Comparison of ENCODE assay signal across 23 cellular contexts in the genomic region with DNA sequence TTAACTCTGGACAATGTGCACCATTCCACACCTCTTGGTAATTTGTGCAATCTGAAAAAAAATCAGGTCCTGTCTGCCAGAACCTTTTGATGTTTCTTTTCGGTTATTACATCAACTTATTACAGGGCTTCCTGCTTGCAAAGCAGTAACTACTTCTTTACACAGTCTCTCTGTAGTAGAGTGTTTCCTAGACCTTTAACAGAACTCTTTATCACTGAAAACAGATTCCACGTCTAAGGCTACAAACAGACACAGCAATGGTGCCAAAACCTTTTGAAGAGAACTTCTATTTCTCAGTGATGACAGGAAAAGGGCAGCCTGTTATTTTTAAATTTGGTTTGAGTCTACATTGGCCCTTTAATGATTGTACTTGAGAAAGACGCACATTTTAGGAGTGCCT.
DNase-seq lines count a peak whose midpoint lies in the region; ATAC-seq and TF ChIP-seq lines count a peak whose summit lies in the region.
"Had no signal": no experiment of that assay in that cellular context is flagged by ENCODE, and none has a peak within 500 bp of the region (broad histone marks: within the 10 kb centered on the region; RNA-seq: fewer than 3 reads in every experiment).

No MANE protein-coding gene starts in this region.

- peak; percentile 38 for ATAC-seq in Right ventricle myocardium superior (ENCODE audit: poor library complexity)
- ATAC-seq in natural killer cell treated with Interleukin-12 subunit alpha and Interleukin-12 subunit beta and Interleukin-15 and Interleukin-18, amount 100 ng/mL, for 72 hours: no peak
- ATAC-seq: CD8-positive, alpha-beta T cell; GM12878 had no signal

- H2AFZ ChIP-seq in OCI-LY3 (ENCODE audit: low read depth, low read length): peak overlapping the region; percentile 11; the same call in 1 of the 2 replicates
- peak overlapping the region; percentile 92 for H2AFZ ChIP-seq in smooth muscle cell (ENCODE audit: low read depth)
- H2AFZ ChIP-seq: GM23248 had no signal

- H4K20me1 ChIP-seq in OCI-LY3 (ENCODE audit: insufficient read depth, low read length): no peaks in the 10 kb centered on the region
- H4K20me1 ChIP-seq in smooth muscle cell (ENCODE audit: low read depth): no peaks in the 10 kb centered on the region
- H4K20me1 ChIP-seq: BLaER1 had no signal

- H3K27me3 ChIP-seq in left ventricle myocardium inferior (ENCODE audit: low read depth) (no peaks in the 10 kb centered on the region), OCI-LY3 (ENCODE audit: low read depth, low read length) (no peaks in the 10 kb centered on the region), smooth muscle cell (ENCODE audit: low read depth) (no peaks in the 10 kb centered on the region)
- H3K27me3 ChIP-seq: BLaER1 had no signal

- no peaks in the 10 kb centered on the region for H3F3A ChIP-seq in smooth muscle cell (ENCODE audit: low read depth)

- H3K4me1 Mint-ChIP-seq in natural killer cell treated with Interleukin-12 subunit alpha and Interleukin-12 subunit beta and Interleukin-15 and Interleukin-18, amount 100 ng/mL, for 72 hours (ENCODE audit: low read depth in 2 of 2): no peaks in the 10 kb centered on the region
- H3K4me1 Mint-ChIP-seq: B cell; CD4-positive, CD25-positive, alpha-beta regulatory T cell had no signal

- H3K4me1 ChIP-seq in left ventricle myocardium inferior: peaks cover 5% of the 10 kb centered on the region
- H3K4me1 ChIP-seq in OCI-LY3 (ENCODE audit: low read length): no peaks in the 10 kb centered on the region
- no peaks in the 10 kb centered on the region for H3K4me1 ChIP-seq in mesodermal cell (ENCODE audit: control insufficient read depth, insufficient read depth, low read length, poor library complexity, severe bottlenecking)
- no peaks in the 10 kb centered on the region for H3K4me1 ChIP-seq in smooth muscle cell (ENCODE audit: low read depth)
- H3K4me1 ChIP-seq: BLaER1, Caco-2 had no signal

- no peak for DNase-seq in Right ventricle myocardium superior
- no peak for DNase-seq in left ventricle myocardium inferior
- DNase-seq in smooth muscle cell (lab: John Stamatoyannopoulos, UW; ENCODE audit: unreplicated experiment): no peak
- no peak for DNase-seq in natural killer cell treated with Interleukin-12 subunit alpha and Interleukin-12 subunit beta and Interleukin-15 and Interleukin-18, amount 100 ng/mL, for 72 hours (ENCODE audit: low spot score)
- DNase-seq in posterior vena cava (ENCODE audit: low spot score): no peak
- no peak for DNase-seq in activated CD4-positive, alpha-beta T cell treated with anti-CD3 and anti-CD28 coated beads, Interleukin-2, amount 50 U/mL, for 1 hour
- DNase-seq: Caco-2; CD4-positive, CD25-positive, alpha-beta regulatory T cell; CD8-positive, alpha-beta T cell; DMS 273 treated with DMSO at 0.1 percent for 48 hours; DMS79; EL; GDM1; GM23248; H9; HFFc6 had no signal

- H3K9me3 Mint-ChIP-seq in natural killer cell treated with Interleukin-12 subunit alpha and Interleukin-12 subunit beta and Interleukin-15 and Interleukin-18, amount 100 ng/mL, for 72 hours: peaks cover 16% of the 10 kb centered on the region
- H3K9me3 Mint-ChIP-seq: H9 had no signal

- H3K4me3 ChIP-seq in left ventricle myocardium inferior (no peak overlapping the region), OCI-LY3 (ENCODE audit: low read length) (no peak overlapping the region), mesodermal cell (ENCODE audit: extremely low read depth, insufficient read depth, low read length, poor library complexity, severe bottlenecking) (no peak overlapping the region), smooth muscle cell (no peak overlapping the region)
- H3K4me3 ChIP-seq: BLaER1, GM12878, GM23248 had no signal

- H3K79me2 ChIP-seq in OCI-LY3 (ENCODE audit: low read length) (no peaks in the 10 kb centered on the region), smooth muscle cell (ENCODE audit: low read depth) (no peaks in the 10 kb centered on the region)

- no peak overlapping the region for H3K4me3 Mint-ChIP-seq in natural killer cell treated with Interleukin-12 subunit alpha and Interleukin-12 subunit beta and Interleukin-15 and Interleukin-18, amount 100 ng/mL, for 72 hours
- H3K4me3 Mint-ChIP-seq: B cell; CD4-positive, CD25-positive, alpha-beta regulatory T cell; CD8-positive, alpha-beta T cell; H9; HFFc6 had no signal

- no peak overlapping the region for H3K27ac Mint-ChIP-seq in natural killer cell treated with Interleukin-12 subunit alpha and Interleukin-12 subunit beta and Interleukin-15 and Interleukin-18, amount 100 ng/mL, for 72 hours
- H3K27ac Mint-ChIP-seq: B cell; CD4-positive, CD25-positive, alpha-beta regulatory T cell; CD8-positive, alpha-beta T cell; HFFc6 had no signal

- no peak overlapping the region for H3K4me2 ChIP-seq in OCI-LY3 (ENCODE audit: low read length)
- H3K4me2 ChIP-seq in smooth muscle cell: peak overlapping the region; percentile 22
- H3K4me2 ChIP-seq: BLaER1 had no signal

- no peaks in the 10 kb centered on the region for H3K27me3 Mint-ChIP-seq in natural killer cell treated with Interleukin-12 subunit alpha and Interleukin-12 subunit beta and Interleukin-15 and Interleukin-18, amount 100 ng/mL, for 72 hours
- H3K27me3 Mint-ChIP-seq: B cell; CD4-positive, CD25-positive, alpha-beta regulatory T cell had no signal

- no peak for TF ChIP-seq CTCF in left ventricle myocardium inferior (IDR thresholded peaks at IDR 0.05; ENCODE audit: borderline replicate concordance)
- TF ChIP-seq CTCF in OCI-LY3 (IDR thresholded peaks at IDR 0.05; ENCODE audit: low read depth, low read length): no peak
- TF ChIP-seq CTCF in smooth muscle cell (IDR thresholded peaks at IDR 0.05; ENCODE audit: borderline replicate concordance, insufficient read depth, poor library complexity, severe bottlenecking): no peak

- H3K36me3 Mint-ChIP-seq in natural killer cell treated with Interleukin-12 subunit alpha and Interleukin-12 subunit beta and Interleukin-15 and Interleukin-18, amount 100 ng/mL, for 72 hours: no peaks in the 10 kb centered on the region
- H3K36me3 Mint-ChIP-seq: CD4-positive, CD25-positive, alpha-beta regulatory T cell; CD8-positive, alpha-beta T cell had no signal

- intact Hi-C loops in Right ventricle myocardium superior (cut with DNase I) (no loop called here), left ventricle myocardium inferior (cut with micrococcal nuclease) (no loop called here), posterior vena cava (cut with DNase I) (no loop called here)

- WGBS in mesodermal cell (ENCODE audit: insufficient coverage in 2 of 2), 2 experiments: 88% methylated on average over 1 of the region's 3 CpGs; no CpG with 5 or more reads in 1 of the 2 experiments
- WGBS in smooth muscle cell (ENCODE audit: low lambda C conversion rate): 36% methylated on average over 3 of the region's 3 CpGs

- H3K36me3 ChIP-seq in left ventricle myocardium inferior (no peaks in the 10 kb centered on the region), OCI-LY3 (replicated peaks; ENCODE audit: low read depth, low read length) (no peaks in the 10 kb centered on the region), mesodermal cell (ENCODE audit: control insufficient read depth, insufficient read depth, low read length) (no peaks in the 10 kb centered on the region), smooth muscle cell (ENCODE audit: low read depth) (no peaks in the 10 kb centered on the region)
- H3K36me3 ChIP-seq: BLaER1 had no signal

- H3K27ac ChIP-seq in left ventricle myocardium inferior (replicated peaks) (no peak overlapping the region), OCI-LY3 (ENCODE audit: low read length) (no peak overlapping the region), mesodermal cell (ENCODE audit: low read depth, low read length, severe bottlenecking) (peak overlapping the region; percentile 33), smooth muscle cell (ENCODE audit: low read depth) (no peak overlapping the region)
- H3K27ac ChIP-seq: 22Rv1, BLaER1, C4-2B, GM23248 had no signal

- no peak overlapping the region for H3K9ac ChIP-seq in OCI-LY3 (ENCODE audit: low read length)
- no peak overlapping the region for H3K9ac ChIP-seq in smooth muscle cell (ENCODE audit: low read depth)
- H3K9ac ChIP-seq: BLaER1, GM23248 had no signal

- H3K9me3 ChIP-seq in left ventricle myocardium inferior (replicated peaks) (no peaks in the 10 kb centered on the region), OCI-LY3 (ENCODE audit: insufficient read depth, low read length) (no peaks in the 10 kb centered on the region), mesodermal cell (ENCODE audit: control insufficient read depth, low read length) (no peaks in the 10 kb centered on the region), smooth muscle cell (replicated peaks; ENCODE audit: low read depth) (no peaks in the 10 kb centered on the region)
- H3K9me3 ChIP-seq: BLaER1, Caco-2 had no signal
